1 cellular context compared by ENCODE assay signal in the genomic region with DNA sequence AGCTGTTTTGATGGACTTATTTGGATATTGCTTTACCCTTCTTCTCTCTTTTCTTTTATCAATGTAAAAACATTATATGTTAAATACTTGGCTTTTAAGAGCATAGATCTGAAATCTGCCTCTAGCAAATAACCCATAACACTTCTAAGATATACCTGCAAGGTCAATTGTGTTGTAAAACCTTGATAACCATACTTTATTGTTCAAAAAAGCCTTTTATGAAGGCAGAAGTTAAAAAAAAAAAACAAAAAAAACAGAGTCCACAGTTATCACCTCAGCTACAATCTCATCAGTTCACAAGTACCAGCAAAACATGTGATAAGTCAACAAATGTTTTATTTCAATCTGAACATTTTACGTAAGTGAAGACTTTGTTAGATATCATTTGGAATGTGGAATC.
TF ChIP-seq lines count a peak whose summit lies in the region.

No MANE protein-coding gene starts in this region.

TF ChIP-seq in GM23338, 12 proteins besides CTCF, POLR2A, EP300 and RAD21 (continued from another document):
- TF ChIP-seq POLR2AphosphoS5 (IDR thresholded peaks at IDR 0.05; ENCODE audit: low read depth) (no peak), EZH2phosphoT487 (IDR thresholded peaks at IDR 0.05; ENCODE audit: unreplicated experiment) (no peak)
